In the genomic region with DNA sequence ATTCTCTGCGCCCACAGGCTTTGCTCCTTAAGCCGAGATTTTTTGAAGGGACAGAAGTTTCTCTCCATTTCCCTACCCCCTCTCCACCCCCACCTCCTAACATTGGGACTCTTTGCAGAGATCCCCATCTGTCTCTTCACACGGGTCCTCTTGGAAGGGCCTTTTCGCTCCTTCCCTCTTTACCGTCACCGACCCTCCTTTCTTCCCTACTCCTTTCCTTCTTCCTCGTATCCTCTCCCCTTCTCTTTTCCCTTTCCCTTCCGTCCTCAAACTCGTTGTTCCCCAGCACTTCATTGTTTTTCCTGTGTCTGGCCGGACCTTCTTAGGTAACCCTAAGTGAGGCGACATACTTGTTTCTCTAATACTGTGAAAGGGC, we compare ENCODE assay signal across 1 cellular context.
TF ChIP-seq lines count a peak whose summit lies in the region.

No MANE protein-coding gene starts in this region.

TF ChIP-seq in endothelial cell of umbilical vein, 7 proteins besides CTCF, POLR2A, EP300 and RAD21 (continued from another document):
- TF ChIP-seq MYC (IDR thresholded peaks at IDR 0.05; ENCODE audit: low read depth, low read length) (no peak), GATA2 (IDR thresholded peaks at IDR 0.05; ENCODE audit: insufficient read depth, insufficient read length, low read depth, low read length) (no peak), JUN (IDR thresholded peaks at IDR 0.05; ENCODE audit: borderline replicate concordance, insufficient read depth, insufficient read length, low read depth) (no peak)
- TF ChIP-seq, protein P1, sequence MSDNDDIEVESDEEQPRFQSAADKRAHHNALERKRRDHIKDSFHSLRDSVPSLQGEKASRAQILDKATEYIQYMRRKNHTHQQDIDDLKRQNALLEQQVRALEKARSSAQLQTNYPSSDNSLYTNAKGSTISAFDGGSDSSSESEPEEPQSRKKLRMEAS (IDR thresholded peaks at IDR 0.05; ENCODE audit: insufficient read depth, insufficient read length): no peak
